In the genomic region with DNA sequence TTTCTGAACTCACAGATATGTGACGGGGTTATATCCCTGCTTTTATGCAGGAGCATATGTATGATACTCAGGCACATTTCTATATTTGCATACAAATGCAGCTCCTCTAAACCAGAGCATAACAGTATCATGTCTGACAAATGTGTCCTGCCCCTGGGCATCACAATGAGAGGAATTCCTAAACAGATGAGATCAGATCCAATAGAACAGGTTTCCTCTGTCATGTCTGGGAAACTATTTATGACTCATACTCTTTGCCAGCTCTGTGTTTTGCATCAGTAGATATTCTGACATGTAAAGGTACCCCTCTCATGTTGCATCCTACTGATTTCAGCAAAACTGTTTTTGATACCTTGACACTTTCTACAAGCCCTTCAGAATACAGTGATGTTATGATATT, we compare ENCODE assay signal across 1 cellular context.
TF ChIP-seq lines count a peak whose summit lies in the region.

No MANE protein-coding gene starts in this region.

TF ChIP-seq in HepG2, 621 proteins besides CTCF, POLR2A, EP300 and RAD21 (continued from another document):
- TF ChIP-seq ZNF275 (CRISPR knock-in tag; IDR thresholded peaks at IDR 0.05; ENCODE audit: borderline replicate concordance) (no peak), TP53 (CRISPR knock-in tag; conservative IDR thresholded peaks at IDR 0.05) (no peak), MYNN (CRISPR knock-in tag; IDR thresholded peaks at IDR 0.05; ENCODE audit: low read depth) (no peak)
TF ChIP-seq in HepG2: peak in this region for 0.
